ENCODE assay signal across 16 cellular contexts in genomic region chr14:96631621-96632362, GRCh38.
DNase-seq lines count a peak whose midpoint lies in the region; ATAC-seq and TF ChIP-seq lines count a peak whose summit lies in the region.
"Had no signal": no experiment of that assay in that cellular context is flagged by ENCODE, and none has a peak within 500 bp of the region (broad histone marks: within the 10 kb centered on the region; RNA-seq: fewer than 3 reads in every experiment).

No MANE protein-coding gene starts in this region.

- peak; percentile 12 for DNase-seq in D341Med (ENCODE audit: low spot score)
- peak; percentile 27 for DNase-seq in H7
- DNase-seq in activated CD8-positive, alpha-beta memory T cell treated with anti-CD3 and anti-CD28 coated beads, Interleukin-2, amount 50 U/mL, for 48 hours, result peak; percentile 39
- DNase-seq in mucosa of gallbladder (ENCODE audit: low spot score), result peak; percentile 5
- no peak for DNase-seq in HCEC 1CT
- DNase-seq in osteoblast (ENCODE audit: insufficient read length, low spot score, missing footprints), result no peak
- DNase-seq: activated CD4-positive, alpha-beta T cell treated with anti-CD3 and anti-CD28 coated beads for 48 hours; activated gamma-delta T cell treated with Interleukin-2 at 50 U/mL for 16 hours; GOT3; hippocampal formation; left lung; naive B cell; NCI-H774; T-helper 9 cell had no signal

- no peaks in the 10 kb centered on the region for H3K4me1 ChIP-seq in osteoblast (ENCODE audit: insufficient read depth, low read length)
- H3K4me1 ChIP-seq: left lung had no signal

- no peak overlapping the region for H3K4me2 ChIP-seq in osteoblast (ENCODE audit: insufficient read depth, low read length)

- no peak for TF ChIP-seq CTCF in osteoblast (IDR thresholded peaks at IDR 0.05; ENCODE audit: extremely low read depth, low read depth, low read length)

- H3K9me3 ChIP-seq in osteoblast (ENCODE audit: low read depth, low read length), result no peaks in the 10 kb centered on the region
- H3K9me3 ChIP-seq: thoracic aorta had no signal

- H3K79me2 ChIP-seq in osteoblast (ENCODE audit: insufficient read depth, low read length), result no peaks in the 10 kb centered on the region

- H3K4me3 ChIP-seq in H7 (ENCODE audit: insufficient read depth, low read depth, low read length) (no peak overlapping the region), osteoblast (ENCODE audit: insufficient read depth, low read length) (no peak overlapping the region)
- H3K4me3 ChIP-seq: left lung, thoracic aorta had no signal

- no peak for ATAC-seq in GM19452 (IDR thresholded peaks at IDR 0.05; ENCODE audit: unreplicated experiment)
- ATAC-seq: left lung had no signal

- no peak overlapping the region for H2AFZ ChIP-seq in osteoblast (ENCODE audit: low read length)

- H4K20me1 ChIP-seq in osteoblast (ENCODE audit: insufficient read depth, low read length), result no peaks in the 10 kb centered on the region

- H3K27ac ChIP-seq in osteoblast (ENCODE audit: low read depth, low read length), result no peak overlapping the region
- H3K27ac ChIP-seq: left lung, thoracic aorta had no signal

- no peaks in the 10 kb centered on the region for H3K27me3 ChIP-seq in H7 (ENCODE audit: control insufficient read depth, insufficient read depth, low read length)
- no peaks in the 10 kb centered on the region for H3K27me3 ChIP-seq in osteoblast (ENCODE audit: insufficient read depth, low read length)

- H3K36me3 ChIP-seq in H7 (replicated peaks; ENCODE audit: control insufficient read depth, insufficient read depth, low read length) (no peaks in the 10 kb centered on the region), osteoblast (ENCODE audit: insufficient read depth, low read length) (no peaks in the 10 kb centered on the region)
- H3K36me3 ChIP-seq: left lung, thoracic aorta had no signal

Comparison
In these comparisons a context has a peak if more than half of its experiments do, and no peak if none do; other contexts are left out.
1. DNase-seq: peak in D341Med (single experiment), H7 (single experiment), activated CD8-positive, alpha-beta memory T cell treated with anti-CD3 and anti-CD28 coated beads, Interleukin-2, amount 50 U/mL, for 48 hours (single experiment) and mucosa of gallbladder (single experiment); none in HCEC 1CT (single experiment) and osteoblast (single experiment).